ENCODE assay signal across 36 cellular contexts in genomic region chr2:178068823-178069454, GRCh38. TPM values are rescaled to one million over a fixed set of nuclear protein-coding genes. Genes with fewer than 3 reads are reported as not detected.
"Had no signal": no experiment of that assay in that cellular context is flagged by ENCODE, and none has a peak within 500 bp of the region (broad histone marks: within the 10 kb centered on the region; RNA-seq: fewer than 3 reads in every experiment).

No MANE protein-coding gene starts in this region.

- H3K27me3 ChIP-seq: adrenal gland, body of pancreas, breast epithelium had no signal

- H3K27ac ChIP-seq: adrenal gland, body of pancreas, brain microvascular endothelial cell, breast epithelium, VCaP had no signal

- ATAC-seq: activated CD4-positive, alpha-beta T cell treated with anti-CD3 and anti-CD28 coated beads for 36 hours; activated CD4-positive, CD25-positive, alpha-beta regulatory T cell treated with anti-CD3 and anti-CD28 coated beads, Interleukin-2, amount 50 U/mL, for 24 hours; activated CD8-positive, alpha-beta memory T cell treated with anti-CD3 and anti-CD28 coated beads, Interleukin-2, amount 10 ng/mL, durations not matched to agents 7 days and 5 days; activated CD8-positive, alpha-beta T cell treated with anti-CD3 and anti-CD28 coated beads, Interleukin-2, amount 10 ng/mL, durations not matched to agents 7 days and 5 days; activated naive CD4-positive, alpha-beta T cell treated with anti-CD3 and anti-CD28 coated beads, Interleukin-2, amount 50 U/mL, for 72 hours; activated T-helper 17 cell treated with anti-CD3 and anti-CD28 coated beads, Interleukin-2, amount 50 U/mL, for 72 hours; body of pancreas; WTC11 had no signal

- FAIRE-seq: astrocyte, TTC549 had no signal

- H3K36me3 ChIP-seq: adrenal gland, brain microvascular endothelial cell, breast epithelium had no signal

- DNase-seq: activated CD4-positive, alpha-beta memory T cell treated with anti-CD3 and anti-CD28 coated beads, Interleukin-2, amount 10 ng/mL, durations not matched to agents 7 days and 5 days; activated CD4-positive, alpha-beta T cell treated with anti-CD3 and anti-CD28 coated beads for 1 hour; activated CD4-positive, alpha-beta T cell treated with anti-CD3 and anti-CD28 coated beads for 36 hours; activated CD4-positive, alpha-beta T cell treated with anti-CD3 and anti-CD28 coated beads for 48 hours; activated CD4-positive, alpha-beta T cell treated with anti-CD3 and anti-CD28 coated beads, Interleukin-2, amount 10 ng/mL, durations not matched to agents 7 days and 5 days; activated CD4-positive, alpha-beta T cell treated with anti-CD3 and anti-CD28 coated beads, Interleukin-2, amount 50 U/mL, for 48 hours; activated CD4-positive, CD25-positive, alpha-beta regulatory T cell; activated CD8-positive, alpha-beta memory T cell treated with anti-CD3 and anti-CD28 coated beads for 24 hours; activated CD8-positive, alpha-beta memory T cell treated with anti-CD3 and anti-CD28 coated beads, Interleukin-2, amount 10 ng/mL, durations not matched to agents 7 days and 5 days; activated CD8-positive, alpha-beta memory T cell treated with anti-CD3 and anti-CD28 coated beads, Interleukin-2, amount 50 U/mL, for 48 hours; activated CD8-positive, alpha-beta T cell treated with anti-CD3 and anti-CD28 coated beads, Interleukin-2, amount 10 ng/mL, durations not matched to agents 7 days and 5 days; activated effector memory CD4-positive, alpha-beta T cell treated with anti-CD3 and anti-CD28 coated beads, Interleukin-2, amount 50 U/mL, for 16 hours; activated gamma-delta T cell treated with Interleukin-2 at 50 U/mL for 16 hours; activated naive CD4-positive, alpha-beta T cell; activated naive CD4-positive, alpha-beta T cell treated with anti-CD3 and anti-CD28 coated beads for 36 hours; activated naive CD4-positive, alpha-beta T cell treated with anti-CD3 and anti-CD28 coated beads, Interleukin-2, amount 50 U/mL, for 16 hours; activated naive CD8-positive, alpha-beta T cell treated with anti-CD3 and anti-CD28 coated beads for 36 hours; activated T-cell treated with anti-CD3 and anti-CD28 coated beads, Interleukin-2, amount 50 U/mL, for 24 hours; activated T-cell treated with anti-CD3 and anti-CD28 coated beads, Interleukin-2, amount 50 U/mL, for 48 hours; adrenal gland; amniotic stem cell; aorta; body of pancreas; brain microvascular endothelial cell; central memory CD4-positive, alpha-beta T cell; T-helper 2 cell; T-helper 9 cell had no signal

- H3K4me3 ChIP-seq: adrenal gland, body of pancreas, breast epithelium had no signal

- H3K4me1 ChIP-seq: breast epithelium had no signal

- H3K9me3 ChIP-seq: adrenal gland, body of pancreas, breast epithelium had no signal

RNA-seq across cellular contexts. Expression of gene PDE11A, which starts 3.6 kb away (rescaled TPM):
- total RNA-seq: activated CD4-positive, alpha-beta memory T cell treated with anti-CD3 and anti-CD28 coated beads, Interleukin-2, amount 10 ng/mL, durations not matched to agents 7 days and 5 days; activated CD4-positive, alpha-beta T cell treated with anti-CD3 and anti-CD28 coated beads, Interleukin-2, amount 10 ng/mL, durations not matched to agents 7 days and 5 days; activated CD8-positive, alpha-beta memory T cell treated with anti-CD3 and anti-CD28 coated beads, Interleukin-2, amount 10 ng/mL, durations not matched to agents 7 days and 5 days; activated CD8-positive, alpha-beta T cell treated with anti-CD3 and anti-CD28 coated beads, Interleukin-2, amount 10 ng/mL, durations not matched to agents 7 days and 5 days; activated naive CD4-positive, alpha-beta T cell treated with anti-CD3 and anti-CD28 coated beads for 36 hours; activated naive CD4-positive, alpha-beta T cell treated with anti-CD3 and anti-CD28 coated beads, Interleukin-2, amount 50 U/mL, for 72 hours; activated T-helper 1 cell treated with anti-CD3 and anti-CD28 coated beads, Interleukin-12 subunit alpha, Interleukin-12 subunit beta, Interleukin-2, Interleukin-4 antibody, amounts not matched to agents 30 ng/mL and 10 ng/mL and 1 ng/mL, durations not matched to agents 14 hours and 24 hours and 36 hours had no signal
